ENCODE assay signal across 7 cellular contexts in the genomic region with DNA sequence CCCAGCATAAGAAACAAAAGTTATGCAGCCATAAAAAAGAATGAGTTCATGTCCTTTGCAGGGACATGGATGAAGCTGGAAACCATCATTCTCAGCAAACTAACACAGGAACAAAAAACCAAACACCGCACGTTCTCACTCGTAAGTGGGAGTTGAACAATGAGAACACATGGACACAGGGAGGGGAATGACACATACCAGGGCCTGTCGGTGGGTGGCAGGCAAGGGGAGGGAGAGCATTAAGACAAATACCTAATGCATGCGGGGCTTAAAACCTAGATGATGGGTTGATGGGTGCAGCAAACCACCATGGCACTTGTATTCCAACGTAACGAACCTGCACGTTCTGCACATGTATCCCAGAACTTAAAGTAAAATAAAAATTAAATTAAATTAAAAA. TPM values are rescaled to one million over a fixed set of nuclear protein-coding genes. Genes with fewer than 3 reads are reported as not detected.
"Had no signal": no experiment of that assay in that cellular context is flagged by ENCODE, and none has a peak within 500 bp of the region (broad histone marks: within the 10 kb centered on the region; RNA-seq: fewer than 3 reads in every experiment).

No MANE protein-coding gene starts in this region.

RNA-seq across cellular contexts. Expression of gene ADH7, which starts 19.4 kb away (rescaled TPM):
- total RNA-seq: activated CD4-positive, alpha-beta T cell treated with anti-CD3 and anti-CD28 coated beads, Interleukin-2, amount 10 ng/mL, durations not matched to agents 24 days and 14 days; activated CD8-positive, alpha-beta T cell treated with anti-CD3 and anti-CD28 coated beads, Interleukin-2, amount 10 ng/mL, durations not matched to agents 7 days and 5 days; adrenal gland; hepatocyte; mesothelial cell of epicardium; osteocyte; urinary bladder had no signal
- polyA plus RNA-seq: hepatocyte, urinary bladder had no signal
